9 cellular contexts compared by ENCODE assay signal in the genomic region with DNA sequence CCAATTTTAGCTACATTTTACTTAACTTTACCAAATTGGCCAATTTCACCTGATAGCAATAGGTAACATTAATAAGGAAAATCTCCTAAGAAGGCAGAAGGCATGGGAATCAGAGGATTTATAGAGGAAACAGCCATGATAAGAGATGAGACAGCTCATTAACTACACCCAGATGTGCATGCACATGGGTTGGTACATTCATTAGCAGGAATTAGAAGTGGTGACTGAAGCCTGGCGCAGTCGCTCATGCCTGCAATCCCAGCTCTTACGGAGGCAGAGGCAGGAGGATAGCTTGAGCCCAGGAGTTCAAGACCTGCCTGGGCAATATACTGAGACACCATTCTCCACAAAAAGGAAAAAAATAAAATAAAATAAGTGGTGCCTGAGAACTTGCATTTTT.
"Had no signal": no experiment of that assay in that cellular context is flagged by ENCODE, and none has a peak within 500 bp of the region (broad histone marks: within the 10 kb centered on the region; RNA-seq: fewer than 3 reads in every experiment).

No MANE protein-coding gene starts in this region.

- H3K36me3 ChIP-seq: HAP-1 had no signal

- H3K27ac ChIP-seq: GM23248, HL-60 had no signal

- H3K4me1 ChIP-seq: HAP-1 had no signal

- DNase-seq: GM23248, GOT3, H7, HFFc6, KBM-7 had no signal

- ATAC-seq: HCT116, HepG2 had no signal

- H3K4me3 ChIP-seq: GM23248, HAP-1 had no signal

- H3K9ac ChIP-seq: GM23248 had no signal
